Comparison of ENCODE assay signal across 32 cellular contexts in genomic region chr15:73806698-73807483, GRCh38. TPM values are rescaled to one million over a fixed set of nuclear protein-coding genes. Genes with fewer than 3 reads are reported as not detected.
"Had no signal": no experiment of that assay in that cellular context is flagged by ENCODE, and none has a peak within 500 bp of the region (broad histone marks: within the 10 kb centered on the region; RNA-seq: fewer than 3 reads in every experiment).

No MANE protein-coding gene starts in this region.

- H3K4me1 Mint-ChIP-seq: activated CD4-positive, alpha-beta T cell treated with anti-CD3 and anti-CD28 coated beads, Interleukin-2, amount 10 ng/mL, durations not matched to agents 24 days and 14 days; activated naive CD4-positive, alpha-beta T cell treated with anti-CD3 and anti-CD28 coated beads, Interleukin-2, amount 50 U/mL, for 24 hours; activated naive CD8-positive, alpha-beta T cell treated with anti-CD3 and anti-CD28 coated beads, Interleukin-2, amount 10 ng/mL, durations not matched to agents 7 days and 5 days had no signal

- H3K4me3 Mint-ChIP-seq: activated CD4-positive, alpha-beta T cell treated with anti-CD3 and anti-CD28 coated beads, Interleukin-2, amount 10 ng/mL, durations not matched to agents 24 days and 14 days; activated CD8-positive, alpha-beta T cell treated with anti-CD3 and anti-CD28 coated beads for 36 hours; activated naive CD4-positive, alpha-beta T cell treated with anti-CD3 and anti-CD28 coated beads, Interleukin-2, amount 50 U/mL, for 24 hours; activated naive CD8-positive, alpha-beta T cell treated with anti-CD3 and anti-CD28 coated beads, Interleukin-2, amount 10 ng/mL, durations not matched to agents 7 days and 5 days; activated T-cell treated with anti-CD3 and anti-CD28 coated beads, Interleukin-2, amount 50 U/mL, for 24 hours had no signal

- H3K36me3 ChIP-seq: Peyer's patch had no signal

- H3K9me3 Mint-ChIP-seq: activated CD4-positive, alpha-beta T cell treated with anti-CD3 and anti-CD28 coated beads, Interleukin-2, amount 10 ng/mL, durations not matched to agents 24 days and 14 days; activated CD8-positive, alpha-beta T cell treated with anti-CD3 and anti-CD28 coated beads for 36 hours; activated naive CD4-positive, alpha-beta T cell treated with anti-CD3 and anti-CD28 coated beads, Interleukin-2, amount 50 U/mL, for 24 hours; activated naive CD8-positive, alpha-beta T cell treated with anti-CD3 and anti-CD28 coated beads, Interleukin-2, amount 10 ng/mL, durations not matched to agents 7 days and 5 days; activated T-cell treated with anti-CD3 and anti-CD28 coated beads, Interleukin-2, amount 50 U/mL, for 24 hours; activated T-helper 2 cell treated with anti-CD3 and anti-CD28 coated beads, Interferon-gamma antibody, Interleukin-2, Interleukin-4, amounts not matched to agents 10 μg/mL and 5 μg/mL and 100 μg/mL, durations not matched to agents 14 hours and 24 hours and 36 hours had no signal

- H3K27ac Mint-ChIP-seq: activated CD4-positive, alpha-beta T cell treated with anti-CD3 and anti-CD28 coated beads, Interleukin-2, amount 10 ng/mL, durations not matched to agents 24 days and 14 days; activated CD8-positive, alpha-beta T cell treated with anti-CD3 and anti-CD28 coated beads for 36 hours; activated naive CD4-positive, alpha-beta T cell treated with anti-CD3 and anti-CD28 coated beads, Interleukin-2, amount 50 U/mL, for 24 hours; activated naive CD8-positive, alpha-beta T cell treated with anti-CD3 and anti-CD28 coated beads, Interleukin-2, amount 10 ng/mL, durations not matched to agents 7 days and 5 days; activated T-cell treated with anti-CD3 and anti-CD28 coated beads, Interleukin-2, amount 50 U/mL, for 24 hours; activated T-helper 2 cell treated with anti-CD3 and anti-CD28 coated beads, Interferon-gamma antibody, Interleukin-2, Interleukin-4, amounts not matched to agents 10 μg/mL and 5 μg/mL and 100 μg/mL, durations not matched to agents 14 hours and 24 hours and 36 hours had no signal

- ATAC-seq: activated CD8-positive, alpha-beta T cell treated with anti-CD3 and anti-CD28 coated beads for 36 hours; body of pancreas; PC-3; Right ventricle myocardium inferior; SK-N-SH treated with all-trans-retinoic acid at 6 μM for 48 hours had no signal

- H3K4me3 ChIP-seq: body of pancreas, Peyer's patch had no signal

- H3K36me3 Mint-ChIP-seq: activated naive CD4-positive, alpha-beta T cell treated with anti-CD3 and anti-CD28 coated beads, Interleukin-2, amount 50 U/mL, for 24 hours; activated naive CD8-positive, alpha-beta T cell treated with anti-CD3 and anti-CD28 coated beads, Interleukin-2, amount 10 ng/mL, durations not matched to agents 7 days and 5 days had no signal

- H3K9me3 ChIP-seq: body of pancreas, Peyer's patch had no signal

- H3K27me3 Mint-ChIP-seq: activated CD8-positive, alpha-beta T cell treated with anti-CD3 and anti-CD28 coated beads for 36 hours; activated naive CD4-positive, alpha-beta T cell treated with anti-CD3 and anti-CD28 coated beads, Interleukin-2, amount 50 U/mL, for 24 hours had no signal

- H3K27me3 ChIP-seq: body of pancreas, Peyer's patch had no signal

- H3K4me1 ChIP-seq: body of pancreas had no signal

- H3K27ac ChIP-seq: body of pancreas, Peyer's patch, RWPE1 had no signal

- DNase-seq: activated CD4-positive, alpha-beta T cell treated with anti-CD3 and anti-CD28 coated beads for 1 hour; activated CD4-positive, alpha-beta T cell treated with anti-CD3 and anti-CD28 coated beads, Interleukin-2, amount 10 ng/mL, durations not matched to agents 24 days and 14 days; activated CD4-positive, alpha-beta T cell treated with anti-CD3 and anti-CD28 coated beads, Interleukin-2, amount 50 U/mL, for 4 hours; activated CD4-positive, CD25-positive, alpha-beta regulatory T cell; activated CD8-positive, alpha-beta T cell treated with anti-CD3 and anti-CD28 coated beads for 36 hours; activated gamma-delta T cell; activated naive CD4-positive, alpha-beta T cell treated with Interleukin-2 at 50 U/mL for 16 hours; activated naive CD8-positive, alpha-beta T cell treated with anti-CD3 and anti-CD28 coated beads, Interleukin-2, amount 10 ng/mL, durations not matched to agents 7 days and 5 days; activated T-cell treated with anti-CD3 and anti-CD28 coated beads, Interleukin-2, amount 50 U/mL, for 24 hours; body of pancreas; Karpas-422; KBM-7; NCI-H1105; NCI-H1436 treated with DMSO at 0.1 percent for 48 hours; NCI-H1694 treated with DMSO at 0.1 percent for 48 hours; NCI-H2029; NCI-H345; NCI-H524 treated with DMSO at 0.1 percent for 48 hours; NK-92 treated with Interleukin-12 subunit alpha and Interleukin-12 subunit beta, amount 100 ng/mL, for 24 hours; PC-3; Peyer's patch; SIG-M5; T-helper 1 cell; T-helper 2 cell; T-helper 9 cell had no signal

RNA-seq across cellular contexts. Expression of gene INSYN1, which starts 53.7 kb away (rescaled TPM):
- total RNA-seq: activated CD4-positive, alpha-beta T cell treated with anti-CD3 and anti-CD28 coated beads, Interleukin-2, amount 10 ng/mL, durations not matched to agents 24 days and 14 days; activated CD8-positive, alpha-beta memory T cell treated with anti-CD3 and anti-CD28 coated beads for 36 hours; activated CD8-positive, alpha-beta T cell treated with anti-CD3 and anti-CD28 coated beads for 36 hours; activated naive CD8-positive, alpha-beta T cell treated with anti-CD3 and anti-CD28 coated beads, Interleukin-2, amount 10 ng/mL, durations not matched to agents 7 days and 5 days; activated T-helper 2 cell treated with anti-CD3 and anti-CD28 coated beads, Interferon-gamma antibody, Interleukin-2, Interleukin-4, amounts not matched to agents 10 μg/mL and 5 μg/mL and 100 μg/mL, durations not matched to agents 14 hours and 24 hours and 36 hours; MCF 10A; PC-3 had no signal
